In the genomic region with DNA sequence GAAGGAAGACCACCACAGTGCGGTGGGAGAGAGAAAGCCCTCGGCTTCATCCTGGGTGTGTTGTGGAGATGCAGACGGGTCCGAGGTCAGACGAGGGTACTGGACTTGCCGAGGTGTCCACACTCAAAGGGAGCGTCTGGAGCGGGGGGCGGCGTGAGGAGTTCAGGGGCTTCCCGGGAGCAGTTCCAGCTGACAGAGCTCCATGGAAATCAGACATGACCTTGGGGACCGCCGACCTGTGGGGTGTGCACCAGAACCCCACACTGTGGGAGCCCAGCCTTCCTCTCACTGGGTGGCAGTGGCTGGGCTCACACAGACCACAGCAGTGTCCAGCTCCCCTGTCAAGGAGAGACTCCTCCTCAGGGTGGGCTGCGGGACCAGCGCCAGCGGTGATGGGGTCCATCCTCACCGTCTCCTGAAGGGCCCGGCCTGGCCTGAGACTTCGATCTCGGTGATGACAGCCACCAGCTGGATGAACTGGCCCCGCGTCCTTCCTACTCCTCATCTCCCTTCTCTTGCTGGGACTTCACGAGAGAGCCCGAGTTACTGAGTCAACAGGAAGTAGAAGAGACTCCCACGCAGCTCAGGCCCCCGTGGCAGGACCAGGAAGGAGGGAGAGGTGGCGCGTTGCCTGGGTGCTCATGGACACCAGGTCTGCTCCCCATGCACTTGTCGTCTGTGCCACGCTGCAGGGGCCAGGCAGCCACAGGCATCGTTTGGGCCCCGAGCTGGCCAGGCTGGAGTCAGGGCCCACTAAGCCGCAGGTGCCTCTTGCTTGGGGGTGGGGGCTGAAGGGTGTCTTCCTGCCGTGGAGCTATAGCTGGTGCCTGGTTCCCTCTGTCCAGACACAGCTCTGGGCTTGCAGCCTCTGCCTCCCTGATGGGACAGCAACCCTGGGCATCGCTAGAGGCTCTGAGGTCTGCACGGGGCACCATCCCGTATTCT, we compare ENCODE assay signal across 11 cellular contexts.
DNase-seq lines count a peak whose midpoint lies in the region; ATAC-seq and TF ChIP-seq lines count a peak whose summit lies in the region.
"Had no signal": no experiment of that assay in that cellular context is flagged by ENCODE, and none has a peak within 500 bp of the region (broad histone marks: within the 10 kb centered on the region; RNA-seq: fewer than 3 reads in every experiment).

No MANE protein-coding gene starts in this region.

- H3K9me3 Mint-ChIP-seq in chondrocyte (ENCODE audit: low read depth), result peaks cover 8% of the 10 kb centered on the region

- POLR2A ChIA-PET in A673 (lab: Charles Lee; ENCODE audit: low non-redundant PET), result no interaction called here

- H3K4me1 Mint-ChIP-seq in chondrocyte (ENCODE audit: low read depth), result peaks cover 29% of the 10 kb centered on the region

- intact Hi-C loops in A673 (cut with micrococcal nuclease; ENCODE audit: unreplicated experiment), result no loop called here

- H3K36me3 Mint-ChIP-seq in chondrocyte (ENCODE audit: low read depth), result peaks cover 2% of the 10 kb centered on the region

- no peak overlapping the region for H3K4me3 ChIP-seq in A673 (ENCODE audit: low read depth, low read length, poor library complexity, severe bottlenecking)

- in situ Hi-C loops in KBM-7 (cut with MboI; ENCODE audit: low pct_unique_long_range_greater_than_20kb, low sequenced_read_pairs), result no loop called here

- no peak overlapping the region for H3K4me3 Mint-ChIP-seq in chondrocyte (ENCODE audit: unreplicated experiment)
- H3K4me3 Mint-ChIP-seq: CD8-positive, alpha-beta memory T cell had no signal

- CTCF ChIA-PET in A673 (lab: Charles Lee), result no interaction called here

- no peak for ATAC-seq in HG03139 (IDR thresholded peaks at IDR 0.05; ENCODE audit: unreplicated experiment)
- no peak for ATAC-seq in HG03039 (IDR thresholded peaks at IDR 0.05; ENCODE audit: unreplicated experiment)
- ATAC-seq: activated naive CD4-positive, alpha-beta T cell treated with anti-CD3 and anti-CD28 coated beads, Interleukin-2, amount 50 U/mL, for 72 hours had no signal

- no peak overlapping the region for H3K27ac Mint-ChIP-seq in chondrocyte (ENCODE audit: unreplicated experiment)
- H3K27ac Mint-ChIP-seq: CD8-positive, alpha-beta memory T cell had no signal

- no peaks in the 10 kb centered on the region for H3K27me3 ChIP-seq in A673 (replicated peaks; ENCODE audit: insufficient read depth, low read depth, low read length, poor library complexity)

- BruUV-seq in A673 (replicated peaks; lab: Mats Ljungman, UMichigan), result no TSS peak

- no peak for TF ChIP-seq CTCF in A673 (conservative IDR thresholded peaks at IDR 0.05; ENCODE audit: low read depth, low read length)
- no peak for TF ChIP-seq CTCF in chondrocyte (IDR thresholded peaks at IDR 0.05)

- peaks cover 2% of the 10 kb centered on the region for H3K9me3 ChIP-seq in A673 (ENCODE audit: low read depth, low read length, poor library complexity, severe bottlenecking)

- no peaks in the 10 kb centered on the region for H3K4me1 ChIP-seq in A673 (ENCODE audit: insufficient read depth, low read length, poor library complexity, severe bottlenecking)

- no peaks in the 10 kb centered on the region for H3K27me3 Mint-ChIP-seq in chondrocyte (ENCODE audit: low read depth)
- H3K27me3 Mint-ChIP-seq: CD8-positive, alpha-beta memory T cell had no signal

- no peaks in the 10 kb centered on the region for H3K36me3 ChIP-seq in A673 (ENCODE audit: insufficient read depth, low read length, poor library complexity, severe bottlenecking)

- peak; percentile 13 for DNase-seq in A673 (ENCODE audit: low spot score)
- DNase-seq in KBM-7, result peak; percentile 56
- peak; percentile 82 for DNase-seq in chondrocyte (ENCODE audit: low spot score)
- peak; percentile 82 for DNase-seq in mesenteric fat pad (ENCODE audit: low spot score)
- DNase-seq in ureter (ENCODE audit: low spot score), result no peak
- no peak for DNase-seq in dedifferentiated amniotic fluid mesenchymal stem cell (ENCODE audit: extremely low spot score)
- DNase-seq: stimulated activated naive CD4-positive, alpha-beta T cell had no signal

- no peak overlapping the region for H3K27ac ChIP-seq in A673 (ENCODE audit: low read depth, low read length, poor library complexity, severe bottlenecking)

Comparison
In these comparisons a context has a peak if more than half of its experiments do, and no peak if none do; other contexts are left out.
1. DNase-seq: peak in A673 (single experiment), KBM-7 (single experiment), chondrocyte (single experiment) and mesenteric fat pad (single experiment); none in ureter (single experiment) and dedifferentiated amniotic fluid mesenchymal stem cell (single experiment).